24 cellular contexts compared by ENCODE assay signal in the genomic region with DNA sequence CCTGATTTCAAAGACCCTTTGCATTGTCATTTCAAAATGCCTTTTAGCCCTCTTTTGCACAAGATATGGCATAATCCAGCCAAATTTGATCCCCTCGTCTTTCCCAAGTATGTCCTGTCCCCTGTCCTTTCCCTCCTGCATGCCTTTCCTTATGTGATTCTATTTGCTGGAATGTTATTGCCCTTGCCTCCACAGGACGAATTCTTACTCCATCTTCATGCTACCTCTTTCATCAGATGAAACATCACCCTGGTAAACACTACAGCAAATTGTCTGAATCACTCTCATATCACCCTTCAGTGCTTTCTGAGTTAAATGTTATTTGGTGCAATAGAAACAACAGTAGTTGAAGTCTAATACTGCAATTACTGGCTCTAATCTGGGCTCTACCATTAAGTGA. TPM values are rescaled to one million over a fixed set of nuclear protein-coding genes. Genes with fewer than 3 reads are reported as not detected.
DNase-seq lines count a peak whose midpoint lies in the region; ATAC-seq and TF ChIP-seq lines count a peak whose summit lies in the region.
"Had no signal": no experiment of that assay in that cellular context is flagged by ENCODE, and none has a peak within 500 bp of the region (broad histone marks: within the 10 kb centered on the region; RNA-seq: fewer than 3 reads in every experiment).

No MANE protein-coding gene starts in this region.

- H3K4me3 ChIP-seq in AG10803 (ENCODE audit: low read length) (no peak overlapping the region), SJSA1 (no peak overlapping the region), epithelial cell of esophagus (ENCODE audit: low read length) (no peak overlapping the region), neural cell (ENCODE audit: low read length) (no peak overlapping the region)
- H3K4me3 ChIP-seq: BLaER1, GM23338, HAP-1 had no signal

- no peaks in the 10 kb centered on the region for H4K20me1 ChIP-seq in neural cell (ENCODE audit: insufficient read depth)
- H4K20me1 ChIP-seq: BLaER1 had no signal

- ATAC-seq in foreskin keratinocyte, result no peak
- ATAC-seq: GM23338 had no signal

- H3K9me3 ChIP-seq in SJSA1 (replicated peaks) (no peaks in the 10 kb centered on the region), neural cell (ENCODE audit: low read length) (no peaks in the 10 kb centered on the region)
- H3K9me3 ChIP-seq: HAP-1, SK-N-SH had no signal

- no peaks in the 10 kb centered on the region for H3K79me2 ChIP-seq in neural cell (replicated peaks; ENCODE audit: insufficient read depth, low read length)

- H2AFZ ChIP-seq in neural cell (ENCODE audit: low read depth, low read length), result no peak overlapping the region
- H2AFZ ChIP-seq: GM23338 had no signal

- H3K9me2 ChIP-seq in neural cell (ENCODE audit: insufficient read depth, low read length), result no peaks in the 10 kb centered on the region
- H3K9me2 ChIP-seq: SK-N-SH had no signal

- H3K4me1 ChIP-seq in SJSA1 (replicated peaks) (peaks cover 66% of the 10 kb centered on the region), foreskin keratinocyte (peaks cover 32% of the 10 kb centered on the region)

- H3K36me3 ChIP-seq in SJSA1 (no peaks in the 10 kb centered on the region), neural cell (ENCODE audit: insufficient read depth, low read length) (no peaks in the 10 kb centered on the region)
- H3K36me3 ChIP-seq: BLaER1, HAP-1 had no signal

- H3K27ac ChIP-seq in SJSA1 (peak overlapping the region; percentile 48), neural cell (ENCODE audit: low read length) (no peak overlapping the region), foreskin keratinocyte (no peak overlapping the region)
- H3K27ac ChIP-seq: BLaER1 had no signal

- no peaks in the 10 kb centered on the region for H3F3A ChIP-seq in neural cell (ENCODE audit: insufficient read depth, low read length, poor library complexity, severe bottlenecking)

- H3K9ac ChIP-seq in neural cell (ENCODE audit: low read length), result no peak overlapping the region
- H3K9ac ChIP-seq: BLaER1, SK-N-SH had no signal

- DNase-seq in AG10803 (ENCODE audit: low read depth) (peak; percentile 42), SJSA1 (ENCODE audit: low read depth in 1 of 2, low spot score in 2 of 2) (peak in 1 of 2 experiments; percentile 54), epithelial cell of esophagus (ENCODE audit: low read depth) (peak; percentile 45), dermis blood vessel endothelial cell (no peak), foreskin keratinocyte (no peak), SIG-M5 treated with dmso at 0.1 percent for 504 hours (lab: John Stamatoyannopoulos, UW; ENCODE audit: unreplicated experiment) (no peak)
- DNase-seq: 8988T; ACHN; CD4-positive, CD25-positive, alpha-beta regulatory T cell; HFFc6; NCI-H1048; NCI-H1417; NCI-H1694; NCI-H2029 treated with DMSO at 0.1 percent for 48 hours; NCI-H2227 treated with DMSO at 0.1 percent for 48 hours; NCI-H69; RPMI8226; SHP77 treated with DMSO at 0.1 percent for 48 hours; SK-N-SH had no signal

- TF ChIP-seq EP300 in neural cell (conservative IDR thresholded peaks at IDR 0.05; ENCODE audit: poor library complexity, severe bottlenecking), result no peak

- no peak for TF ChIP-seq CTCF in AG10803 (conservative IDR thresholded peaks at IDR 0.05; ENCODE audit: low read length)
- no peak for TF ChIP-seq CTCF in epithelial cell of esophagus (IDR thresholded peaks at IDR 0.05; ENCODE audit: insufficient read depth, low read depth, low read length, missing control alignments)
- no peak for TF ChIP-seq CTCF in neural cell (IDR thresholded peaks at IDR 0.05; ENCODE audit: poor library complexity, severe bottlenecking)
- TF ChIP-seq CTCF in foreskin keratinocyte (conservative IDR thresholded peaks at IDR 0.05), result no peak

- H3K27me3 ChIP-seq in SJSA1 (replicated peaks) (no peaks in the 10 kb centered on the region), neural cell (ENCODE audit: insufficient read depth, low read depth, low read length) (no peaks in the 10 kb centered on the region), foreskin keratinocyte (no peaks in the 10 kb centered on the region)
- H3K27me3 ChIP-seq: BLaER1 had no signal

- no peak for TF ChIP-seq RAD21 in neural cell (conservative IDR thresholded peaks at IDR 0.05)

- H3K4me2 ChIP-seq in neural cell (ENCODE audit: low read length), result no peak overlapping the region
- H3K4me2 ChIP-seq: BLaER1, GM23338, SK-N-SH had no signal

TF ChIP-seq in neural cell, 6 proteins besides CTCF, POLR2A, EP300 and RAD21:
- TF ChIP-seq MXI1 (conservative IDR thresholded peaks at IDR 0.05; ENCODE audit: poor library complexity, severe bottlenecking) (no peak), POLR2AphosphoS5 (IDR thresholded peaks at IDR 0.05) (peak; percentile 48)

RNA-seq across cellular contexts. Expression of gene FAT1, which starts 52.2 kb away (rescaled TPM):
- 338 and 483 TPM in 2 replicates for total RNA-seq in SJSA1 (2014; rRNA removed; shearing (Covaris generic))
- polyA plus RNA-seq in neural cell (18.0 and 19.8 TPM in 2 replicates), foreskin keratinocyte (76.3 and 112 TPM in 2 replicates)
- polyA minus RNA-seq in neural cell, result 94.0 and 94.2 TPM in 2 replicates
- total RNA-seq in dermis blood vessel endothelial cell (2.8 and 16.0 TPM in 2 replicates), foreskin keratinocyte (288 and 372 TPM in 2 replicates)
- total RNA-seq: CD4-positive, CD25-positive, alpha-beta regulatory T cell had no signal
- polyA plus RNA-seq: IgD-negative memory B cell had no signal

Comparison
In these comparisons a context has a peak if more than half of its experiments do, and no peak if none do; other contexts are left out.
1. DNase-seq: peak in AG10803 (single experiment) and epithelial cell of esophagus (single experiment); none in dermis blood vessel endothelial cell (single experiment), foreskin keratinocyte (0 of 2) and SIG-M5 treated with dmso at 0.1 percent for 504 hours (single experiment).
2. RNA of gene FAT1, which starts 52.2 kb away (total RNA-seq): 338 to 483 TPM in SJSA1 and 288 to 372 TPM in foreskin keratinocyte; 2.8 to 16.0 TPM in dermis blood vessel endothelial cell; every median in the first group is over 10 times any median in the second.